ENCODE assay signal across 8 cellular contexts in genomic region chr12:118016424-118017264, GRCh38. TPM values are rescaled to one million over a fixed set of nuclear protein-coding genes. Genes with fewer than 3 reads are reported as not detected.
A peak's percentile ranks its signal among the peaks of the same experiment; 100 is the strongest.
DNase-seq lines count a peak whose midpoint lies in the region; ATAC-seq, FAIRE-seq and TF ChIP-seq lines count a peak whose summit lies in the region.

TSS of gene RFC5 (plus strand) at chr12:118016703. CDS start at chr12:118016828, 125 bp downstream.

- no peaks in the 10 kb centered on the region for H3K9me3 Mint-ChIP-seq in activated naive CD8-positive, alpha-beta T cell treated with anti-CD3 and anti-CD28 coated beads for 36 hours

- peak within 1 kb of the TSS; percentile 89 for H3K4me3 Mint-ChIP-seq in activated naive CD8-positive, alpha-beta T cell treated with anti-CD3 and anti-CD28 coated beads for 36 hours

- H3F3A ChIP-seq in SU-DHL-6 (ENCODE audit: insufficient read depth): no peaks in the 10 kb centered on the region

- no peaks in the 10 kb centered on the region for H3K27me3 Mint-ChIP-seq in activated naive CD8-positive, alpha-beta T cell treated with anti-CD3 and anti-CD28 coated beads for 36 hours

- H3K36me3 ChIP-seq in SU-DHL-6 (ENCODE audit: low read length) (peaks cover 21% of the 10 kb centered on the region), pancreas (peaks cover 0 to 9% (median 0%) of the 10 kb centered on the region in 3 donors), tibial artery (peaks cover 4 to 25% (median 9%) of the 10 kb centered on the region in 3 donors)

- H4K20me1 ChIP-seq in SU-DHL-6 (ENCODE audit: low read depth, low read length): peaks cover 2% of the 10 kb centered on the region; the same call in 1 of the 2 replicates

- H3K9ac ChIP-seq in SU-DHL-6 (ENCODE audit: low read length): peak within 1 kb of the TSS; percentile 83

- H3K27ac Mint-ChIP-seq in activated naive CD8-positive, alpha-beta T cell treated with anti-CD3 and anti-CD28 coated beads for 36 hours: peak within 1 kb of the TSS; percentile 92

- H3K4me1 ChIP-seq in pancreas: peaks cover 0 to 6% (median 0%) of the 10 kb centered on the region in 3 donors
- H3K4me1 ChIP-seq in tibial artery: peaks cover 0 to 16% (median 7%) of the 10 kb centered on the region in 4 donors

- TF ChIP-seq CTCF in GM12865 (IDR thresholded peaks at IDR 0.05; ENCODE audit: insufficient read depth, low read depth, low read length, missing control alignments) (no peak), SU-DHL-6 (IDR thresholded peaks at IDR 0.05; ENCODE audit: insufficient read depth, low read length, poor library complexity, severe bottlenecking) (no peak), pancreas (IDR thresholded peaks at IDR 0.05) (no peak), tibial artery (IDR thresholded peaks at IDR 0.05) (no peak)

- intact Hi-C loops in Right ventricle myocardium inferior (cut with DNase I) (loop anchor here (5.0 to 10.0 kb wide), 2 partner anchors 41 to 358 kb away; partner anchors contain the start of genes SUDS3 and TAOK3), pancreas (cut with DNase I) (no loop called here), tibial artery (cut with DNase I; ENCODE audit: low total_unique reads) (loop anchor here (5.0 kb wide), 1 partner anchor 36 kb away; no protein-coding TSS in a partner anchor)

- H3K79me2 ChIP-seq in SU-DHL-6 (ENCODE audit: insufficient read depth, low read length): peaks cover 28% of the 10 kb centered on the region

- peak within 1 kb of the TSS; percentile 79 for H3K4me2 ChIP-seq in SU-DHL-6 (ENCODE audit: low read depth, low read length, poor library complexity, severe bottlenecking)

- H3K4me3 ChIP-seq in GM12865 (ENCODE audit: low read depth, low read length): peak within 1 kb of the TSS; percentile 71
- peak within 1 kb of the TSS; percentile 66 for H3K4me3 ChIP-seq in SU-DHL-6 (ENCODE audit: insufficient read depth, low read length, poor library complexity, severe bottlenecking)
- H3K4me3 ChIP-seq in pancreas: peak within 1 kb of the TSS; percentile 63 to 92 (median 90)
- peak within 1 kb of the TSS; percentile 65 to 96 for H3K4me3 ChIP-seq in tibial artery

- peak; percentile 97 for ATAC-seq in HG02759 (IDR thresholded peaks at IDR 0.05; ENCODE audit: unreplicated experiment)
- peak; percentile 99 for ATAC-seq in Right ventricle myocardium inferior
- ATAC-seq in pancreas: peak; percentile 99 to 100 (median 100)

- WGBS in pancreas, 2 donors: 0% methylated on average over 51 to 61 of the region's 61 CpGs

- H3K27me3 ChIP-seq in SU-DHL-6 (ENCODE audit: low read length) (no peaks in the 10 kb centered on the region), pancreas (no peaks in the 10 kb centered on the region), tibial artery (no peaks in the 10 kb centered on the region)

- DNase-seq in GM12865 (ENCODE audit: low read depth) (peak; percentile 98), NCI-H1417 (lab: John Stamatoyannopoulos, UW) (peak; percentile 99 to 100 (median 100)), Right ventricle myocardium inferior (ENCODE audit: missing footprints) (peak; percentile 99), pancreas (peak; percentile 98 to 100 (median 99)), tibial artery (peak; percentile 97 to 98)
- DNase-seq in activated naive CD8-positive, alpha-beta T cell treated with anti-CD3 and anti-CD28 coated beads for 36 hours: peak; percentile 98

- H3K4me1 Mint-ChIP-seq in activated naive CD8-positive, alpha-beta T cell treated with anti-CD3 and anti-CD28 coated beads for 36 hours: peaks cover 12% of the 10 kb centered on the region

- H3K27ac ChIP-seq in SU-DHL-6 (ENCODE audit: low read depth, low read length): peak within 1 kb of the TSS; percentile 40; the same call in 1 of the 2 replicates
- peak within 1 kb of the TSS in 3 of 4 donors; percentile 16 to 47 (median 32) for H3K27ac ChIP-seq in pancreas
- peak within 1 kb of the TSS; percentile 13 to 72 for H3K27ac ChIP-seq in tibial artery

- FAIRE-seq in pancreas (lab: Jason Lieb, UNC): no peak

- no peaks in the 10 kb centered on the region for H3K9me2 ChIP-seq in SU-DHL-6 (replicated peaks; ENCODE audit: insufficient read depth, low read length)

- H2AFZ ChIP-seq in SU-DHL-6 (ENCODE audit: low read depth, low read length, severe bottlenecking): peak within 1 kb of the TSS; percentile 76

- peaks cover 21% of the 10 kb centered on the region for H3K36me3 Mint-ChIP-seq in activated naive CD8-positive, alpha-beta T cell treated with anti-CD3 and anti-CD28 coated beads for 36 hours

- H3K9me3 ChIP-seq in SU-DHL-6 (ENCODE audit: insufficient read depth, low read length): no peaks in the 10 kb centered on the region
- no peaks in the 10 kb centered on the region for H3K9me3 ChIP-seq in pancreas
- H3K9me3 ChIP-seq in tibial artery: no peaks in the 10 kb centered on the region

RNA-seq across cellular contexts. Expression of gene RFC5, which starts in this region (rescaled TPM):
- total RNA-seq in activated naive CD8-positive, alpha-beta T cell treated with anti-CD3 and anti-CD28 coated beads for 36 hours: 10 to 100 TPM; 71.7 to 72.5 TPM
- 4.4 TPM for total RNA-seq in Right ventricle myocardium inferior
- total RNA-seq in pancreas: 1 to 10 TPM; 4.0 to 5.4 (median 5.1) TPM
- polyA plus RNA-seq in pancreas: 1 to 10 TPM; 4.7 to 8.8 TPM

Comparison
In these comparisons a context has a peak if more than half of its experiments do, and no peak if none do; other contexts are left out.
1. Peak in every context shown above with its lines: DNase-seq, ATAC-seq, H3K4me3 ChIP-seq and H3K27ac ChIP-seq.
2. RNA of gene RFC5 (total RNA-seq): 71.7 to 72.5 TPM in activated naive CD8-positive, alpha-beta T cell treated with anti-CD3 and anti-CD28 coated beads for 36 hours; 4.0 to 5.4 TPM in pancreas and 4.4 TPM in Right ventricle myocardium inferior (single experiment); every median in the first group is over 10 times any median in the second.
3. intact Hi-C loops: an anchor here in Right ventricle myocardium inferior (5.0 to 10.0 kb wide) and tibial artery (5.0 kb wide); none called in pancreas.